In genomic region chr5:1521671-1522600, GRCh38 we compare ENCODE assay signal across 8 cellular contexts. TPM values are rescaled to one million over a fixed set of nuclear protein-coding genes. Genes with fewer than 3 reads are reported as not detected.
DNase-seq lines count a peak whose midpoint lies in the region; ATAC-seq and TF ChIP-seq lines count a peak whose summit lies in the region.

No MANE protein-coding gene starts in this region.

- CTCF ChIA-PET in activated naive CD4-positive, alpha-beta T cell treated with anti-CD3 and anti-CD28 coated beads for 36 hours (lab: Charles Lee) = interaction anchor here (0.7 to 1.0 kb wide), 2 partner anchors 42 to 121 kb away, joined by 3 read pairs; no protein-coding TSS in a partner anchor

- 31 to 38% methylated on average over 14 to 28 of the region's 28 CpGs for WGBS in endodermal cell (ENCODE audit: insufficient coverage in 1 of 2, insufficient read length in 1 of 2), 2 experiments

- H3K36me3 ChIP-seq in SK-N-MC (ENCODE audit: insufficient read depth, low read length) (peaks cover 22% of the 10 kb centered on the region; the same call in 1 of the 2 replicates), endodermal cell (ENCODE audit: control insufficient read depth, insufficient read depth, low read length) (peaks cover 30% of the 10 kb centered on the region)

- H3K27ac Mint-ChIP-seq in activated naive CD4-positive, alpha-beta T cell treated with anti-CD3 and anti-CD28 coated beads for 36 hours = no peak overlapping the region
- H3K27ac Mint-ChIP-seq in endodermal cell = peak overlapping the region; percentile 82
- peak overlapping the region; percentile 47 to 65 (median 51) for H3K27ac Mint-ChIP-seq in nephron

- H3K27me3 ChIP-seq in endodermal cell (ENCODE audit: control insufficient read depth, insufficient read depth, low read length, poor library complexity, severe bottlenecking) = no peaks in the 10 kb centered on the region

- H3K27ac ChIP-seq in SK-N-MC (no peak overlapping the region), endodermal cell (ENCODE audit: low read depth, low read length) (no peak overlapping the region)

- H3K4me3 Mint-ChIP-seq in activated naive CD4-positive, alpha-beta T cell treated with anti-CD3 and anti-CD28 coated beads for 36 hours = peak overlapping the region; percentile 87
- H3K4me3 Mint-ChIP-seq in endodermal cell (peak overlapping the region; percentile 81), nephron (peak overlapping the region; percentile 86 to 92 (median 91))

- no peak for DNase-seq in activated naive CD4-positive, alpha-beta T cell treated with anti-CD3 and anti-CD28 coated beads for 36 hours
- DNase-seq in activated naive CD4-positive, alpha-beta T cell (lab: John Stamatoyannopoulos, UW) = no peak
- no peak for DNase-seq in SK-N-MC (ENCODE audit: low read depth, low spot score)
- peak; percentile 71 for DNase-seq in endodermal cell
- DNase-seq in iPS-NIHi11 (ENCODE audit: low spot score) = no peak
- no peak for DNase-seq in middle frontal gyrus (ENCODE audit: extremely low spot score, low spot score)

- intact Hi-C loops in activated naive CD4-positive, alpha-beta T cell treated with anti-CD3 and anti-CD28 coated beads for 36 hours (cut with micrococcal nuclease) = no loop called here

- peaks cover 11% of the 10 kb centered on the region for H3K36me3 Mint-ChIP-seq in activated naive CD4-positive, alpha-beta T cell treated with anti-CD3 and anti-CD28 coated beads for 36 hours (ENCODE audit: low read depth)
- H3K36me3 Mint-ChIP-seq in endodermal cell (ENCODE audit: low read depth) (peaks cover 28% of the 10 kb centered on the region), nephron (ENCODE audit: low read depth) (peaks cover 8% of the 10 kb centered on the region)

- no peaks in the 10 kb centered on the region for H3K9me3 Mint-ChIP-seq in activated naive CD4-positive, alpha-beta T cell treated with anti-CD3 and anti-CD28 coated beads for 36 hours
- no peaks in the 10 kb centered on the region for H3K9me3 Mint-ChIP-seq in endodermal cell
- H3K9me3 Mint-ChIP-seq in nephron = no peaks in the 10 kb centered on the region

- peaks cover 6% of the 10 kb centered on the region for H3K4me1 ChIP-seq in endodermal cell (ENCODE audit: control insufficient read depth, insufficient read depth, low read length)

- H3K4me1 Mint-ChIP-seq in activated naive CD4-positive, alpha-beta T cell treated with anti-CD3 and anti-CD28 coated beads for 36 hours (ENCODE audit: low read depth) = peaks cover 25% of the 10 kb centered on the region
- H3K4me1 Mint-ChIP-seq in endodermal cell (peaks cover 21% of the 10 kb centered on the region), nephron (peaks cover 20% of the 10 kb centered on the region)

- H3K9ac ChIP-seq in SK-N-MC (ENCODE audit: insufficient read length) = peak overlapping the region; percentile 67
- no peak overlapping the region for H3K9ac ChIP-seq in endodermal cell (ENCODE audit: extremely low read depth, low read length, poor library complexity, severe bottlenecking)

- ATAC-seq in GM21381 (IDR thresholded peaks at IDR 0.05; ENCODE audit: unreplicated experiment) = no peak

- H3K27me3 Mint-ChIP-seq in activated naive CD4-positive, alpha-beta T cell treated with anti-CD3 and anti-CD28 coated beads for 36 hours (ENCODE audit: low read depth) = no peaks in the 10 kb centered on the region
- H3K27me3 Mint-ChIP-seq in endodermal cell (ENCODE audit: insufficient read depth) (no peaks in the 10 kb centered on the region), nephron (ENCODE audit: low read depth) (no peaks in the 10 kb centered on the region)

- TF ChIP-seq CTCF in endodermal cell (conservative IDR thresholded peaks at IDR 0.05) (no peak), nephron (IDR thresholded peaks at IDR 0.05; ENCODE audit: unreplicated experiment in 3 of 3) (no peak)

- H3K4me3 ChIP-seq in SK-N-MC = peak overlapping the region; percentile 81
- H3K4me3 ChIP-seq in endodermal cell (ENCODE audit: low read length) = peak overlapping the region; percentile 77

- H3K9me3 ChIP-seq in SK-N-MC (ENCODE audit: low read depth, low read length) (no peaks in the 10 kb centered on the region), endodermal cell (ENCODE audit: control insufficient read depth, low read length) (no peaks in the 10 kb centered on the region)

RNA-seq across cellular contexts. Expression of gene LPCAT1, which starts 1.8 kb away (rescaled TPM):
- 10 to 100 TPM; 31.2 to 34.1 TPM for total RNA-seq in activated naive CD4-positive, alpha-beta T cell treated with anti-CD3 and anti-CD28 coated beads for 36 hours
- total RNA-seq in endodermal cell = 100 to 1,000 TPM in 1 of 2 donors, 10 to 100 TPM in 1; 78.5 to 124 TPM
- polyA plus RNA-seq in endodermal cell (2013, experiment 1 of 2) = 72.3 TPM
- 67.4 TPM for polyA plus RNA-seq in endodermal cell (2013, experiment 2 of 2)
